ENCODE assay signal across 20 cellular contexts in genomic region chr10:966466-967235, GRCh38. TPM values are rescaled to one million over a fixed set of nuclear protein-coding genes. Genes with fewer than 3 reads are reported as not detected.
DNase-seq lines count a peak whose midpoint lies in the region; FAIRE-seq and TF ChIP-seq lines count a peak whose summit lies in the region.
"Had no signal": no experiment of that assay in that cellular context is flagged by ENCODE, and none has a peak within 500 bp of the region (broad histone marks: within the 10 kb centered on the region; RNA-seq: fewer than 3 reads in every experiment).

No MANE protein-coding gene starts in this region.

- H3K9me3 Mint-ChIP-seq in Calu3 (ENCODE audit: low read depth, unreplicated experiment) (no peaks in the 10 kb centered on the region), mesothelial cell of epicardium (no peaks in the 10 kb centered on the region)
- H3K9me3 Mint-ChIP-seq in activated T-cell treated with anti-CD3 and anti-CD28 coated beads, Interleukin-2, amount 50 U/mL, for 24 hours = no peaks in the 10 kb centered on the region

- H3K4me3 ChIP-seq in SJCRH30 (no peak overlapping the region), bronchial epithelial cell (ENCODE audit: low read depth, low read length) (no peak overlapping the region), osteoblast (ENCODE audit: insufficient read depth, low read length) (no peak overlapping the region)
- H3K4me3 ChIP-seq: A549, GM23248 had no signal

- CTCF ChIA-PET in Calu3 (lab: Charles Lee) = no interaction called here

- no peak overlapping the region for H2AFZ ChIP-seq in osteoblast (ENCODE audit: low read length)
- H2AFZ ChIP-seq: GM23248 had no signal

- H3K36me3 Mint-ChIP-seq in Calu3 (ENCODE audit: insufficient read depth, unreplicated experiment) = peaks cover 10% of the 10 kb centered on the region
- H3K36me3 Mint-ChIP-seq in activated T-cell treated with anti-CD3 and anti-CD28 coated beads, Interleukin-2, amount 50 U/mL, for 24 hours (ENCODE audit: low read depth) = no peaks in the 10 kb centered on the region
- H3K36me3 Mint-ChIP-seq in mesothelial cell of epicardium = no peaks in the 10 kb centered on the region

- TF ChIP-seq CTCF in Calu3 (IDR thresholded peaks at IDR 0.05; ENCODE audit: unreplicated experiment) = no peak
- TF ChIP-seq CTCF in bronchial epithelial cell (IDR thresholded peaks at IDR 0.05; ENCODE audit: insufficient read depth, low read length, severe bottlenecking) = no peak
- TF ChIP-seq CTCF in osteoblast (IDR thresholded peaks at IDR 0.05; ENCODE audit: extremely low read depth, low read depth, low read length) = no peak
- TF ChIP-seq CTCF in mesothelial cell of epicardium (IDR thresholded peaks at IDR 0.05; ENCODE audit: unreplicated experiment) = no peak

- peak; percentile 47 for FAIRE-seq in bronchial epithelial cell (lab: Jason Lieb, UNC)
- FAIRE-seq: A549, GM12892, GM19239, H54, HepG2, HTR-8/SVneo had no signal

- H3K36me3 ChIP-seq in SJCRH30 = no peaks in the 10 kb centered on the region
- no peaks in the 10 kb centered on the region for H3K36me3 ChIP-seq in bronchial epithelial cell (ENCODE audit: control insufficient read depth, insufficient read depth, low read length)
- no peaks in the 10 kb centered on the region for H3K36me3 ChIP-seq in osteoblast (ENCODE audit: insufficient read depth, low read length)
- H3K36me3 ChIP-seq: BE2C had no signal

- H4K20me1 ChIP-seq in osteoblast (ENCODE audit: insufficient read depth, low read length) = no peaks in the 10 kb centered on the region

- H3K27me3 ChIP-seq in SJCRH30 (no peaks in the 10 kb centered on the region), bronchial epithelial cell (ENCODE audit: control insufficient read depth, insufficient read depth, low read length) (peaks cover 3% of the 10 kb centered on the region), osteoblast (ENCODE audit: insufficient read depth, low read length) (no peaks in the 10 kb centered on the region)
- H3K27me3 ChIP-seq: BE2C had no signal

- H3K79me2 ChIP-seq in osteoblast (ENCODE audit: insufficient read depth, low read length) = no peaks in the 10 kb centered on the region

- H3K9me3 ChIP-seq in SJCRH30 (replicated peaks) = no peaks in the 10 kb centered on the region
- no peaks in the 10 kb centered on the region for H3K9me3 ChIP-seq in osteoblast (ENCODE audit: low read depth, low read length)
- H3K9me3 ChIP-seq: A549, BE2C had no signal

- H3K27me3 Mint-ChIP-seq in Calu3 (ENCODE audit: unreplicated experiment) = no peaks in the 10 kb centered on the region
- peaks cover 12% of the 10 kb centered on the region for H3K27me3 Mint-ChIP-seq in activated T-cell treated with anti-CD3 and anti-CD28 coated beads, Interleukin-2, amount 50 U/mL, for 24 hours
- peaks cover 7% of the 10 kb centered on the region for H3K27me3 Mint-ChIP-seq in mesothelial cell of epicardium (ENCODE audit: low read depth)

- peaks cover 25% of the 10 kb centered on the region for H3K4me1 Mint-ChIP-seq in Calu3 (ENCODE audit: low read depth, unreplicated experiment)
- peaks cover 9% of the 10 kb centered on the region for H3K4me1 Mint-ChIP-seq in activated T-cell treated with anti-CD3 and anti-CD28 coated beads, Interleukin-2, amount 50 U/mL, for 24 hours (ENCODE audit: low read depth)
- H3K4me1 Mint-ChIP-seq in mesothelial cell of epicardium = peaks cover 8% of the 10 kb centered on the region

- H3K4me3 Mint-ChIP-seq in Calu3 (ENCODE audit: low read depth, unreplicated experiment) (no peak overlapping the region), mesothelial cell of epicardium (no peak overlapping the region)
- H3K4me3 Mint-ChIP-seq in activated T-cell treated with anti-CD3 and anti-CD28 coated beads, Interleukin-2, amount 50 U/mL, for 24 hours = no peak overlapping the region

- H3K4me1 ChIP-seq in SJCRH30 (peaks cover 3% of the 10 kb centered on the region; the same call in 1 of the 2 replicates), osteoblast (ENCODE audit: insufficient read depth, low read length) (peaks cover 13% of the 10 kb centered on the region)

- H3K4me2 ChIP-seq in osteoblast (ENCODE audit: insufficient read depth, low read length) = no peak overlapping the region
- H3K4me2 ChIP-seq: A549 had no signal

- H3K27ac ChIP-seq in SJCRH30 = no peak overlapping the region
- H3K27ac ChIP-seq in osteoblast (ENCODE audit: low read depth, low read length) = no peak overlapping the region
- H3K27ac ChIP-seq: A549, C4-2B, GM23248 had no signal

- intact Hi-C loops in Calu3 (cut with micrococcal nuclease; ENCODE audit: unreplicated experiment) = no loop called here

- H3K27ac Mint-ChIP-seq in Calu3 (ENCODE audit: unreplicated experiment) (peak overlapping the region; percentile 39), mesothelial cell of epicardium (no peak overlapping the region)
- H3K27ac Mint-ChIP-seq in activated T-cell treated with anti-CD3 and anti-CD28 coated beads, Interleukin-2, amount 50 U/mL, for 24 hours = no peak overlapping the region
- H3K27ac Mint-ChIP-seq: CD4-positive, alpha-beta memory T cell had no signal

- DNase-seq in Calu3 (no peak), SJCRH30 (peak; percentile 41 to 55), bronchial epithelial cell (ENCODE audit: low read depth) (no peak), osteoblast (ENCODE audit: insufficient read length, low spot score, missing footprints) (peak; percentile 10), mesothelial cell of epicardium (ENCODE audit: low spot score in 2 of 2, unreplicated experiment in 2 of 2) (no peak), foreskin melanocyte (no peak)
- no peak for DNase-seq in activated T-cell treated with anti-CD3 and anti-CD28 coated beads, Interleukin-2, amount 50 U/mL, for 24 hours
- DNase-seq in activated CD8-positive, alpha-beta memory T cell treated with anti-CD3 and anti-CD28 coated beads, Interleukin-2, amount 50 U/mL, for 48 hours = no peak
- DNase-seq: BE2C, DND-41, GDM1, GM23248 had no signal

- no TSS peak for BruUV-seq in Calu3 (replicated peaks; lab: Mats Ljungman, UMichigan)

RNA-seq across cellular contexts. Expression of gene GTPBP4, which starts 21.6 kb away (rescaled TPM):
- total RNA-seq in Calu3 (2022) (123 and 128 TPM in 2 replicates), bronchial epithelial cell (45.0 and 74.4 TPM in 2 replicates), osteoblast (25.0 and 27.1 TPM in 2 replicates), mesothelial cell of epicardium (66.3 to 68.5 TPM (median 67.5 TPM) in 3 replicates)
- 52.3 and 58.5 TPM in 2 replicates for total RNA-seq in SJCRH30 (2014; rRNA removed; shearing (Covaris generic))

RNA-seq across cellular contexts. Expression of gene LARP4B, which starts 35.1 kb away (rescaled TPM):
- total RNA-seq in Calu3 (2022) = 181 and 183 TPM in 2 replicates
- 29.1 and 29.4 TPM in 2 replicates for total RNA-seq in SJCRH30 (2014; rRNA removed; shearing (Covaris generic))
- 31.1 and 41.5 TPM in 2 replicates for total RNA-seq in bronchial epithelial cell
- total RNA-seq in osteoblast = 44.5 and 46.0 TPM in 2 replicates
- total RNA-seq in mesothelial cell of epicardium = 90.2 to 95.9 TPM (median 94.8 TPM) in 3 replicates

RNA-seq across cellular contexts. Expression of gene IDI2, which starts 59.0 kb away (rescaled TPM):
- total RNA-seq in Calu3 (2022) (not detected in 2 replicates), bronchial epithelial cell (not detected in 2 replicates), osteoblast (not detected in 2 replicates), mesothelial cell of epicardium (not detected in 3 replicates)
- total RNA-seq in SJCRH30 (2014; rRNA removed; shearing (Covaris generic)) = not detected in 2 replicates
- total RNA-seq: CD4-positive, alpha-beta memory T cell; GM23248; HepG2 had no signal

Comparison
In these comparisons a context has a peak if more than half of its experiments do, and no peak if none do; other contexts are left out.
1. DNase-seq: peak in SJCRH30 (2 of 2) and osteoblast (single experiment); none in Calu3 (single experiment), bronchial epithelial cell (single experiment), activated T-cell treated with anti-CD3 and anti-CD28 coated beads, Interleukin-2, amount 50 U/mL, for 24 hours (single experiment), mesothelial cell of epicardium (0 of 2), foreskin melanocyte (single experiment) and activated CD8-positive, alpha-beta memory T cell treated with anti-CD3 and anti-CD28 coated beads, Interleukin-2, amount 50 U/mL, for 48 hours (single experiment).